Comparison of ENCODE assay signal across 14 cellular contexts in genomic region chr4:78379040-78379439, GRCh38.
"Had no signal": no experiment of that assay in that cellular context is flagged by ENCODE, and none has a peak within 500 bp of the region (broad histone marks: within the 10 kb centered on the region; RNA-seq: fewer than 3 reads in every experiment).

No MANE protein-coding gene starts in this region.

- H3K4me3 Mint-ChIP-seq: activated naive CD4-positive, alpha-beta T cell treated with anti-CD3 and anti-CD28 coated beads, Interleukin-2, amount 50 U/mL, for 24 hours; brain; naive thymus-derived CD8-positive, alpha-beta T cell; stimulated activated memory B cell treated with anti-CD40 and anti-IgM and Interleukin-4, amounts not matched to agents 10 μg/mL and 1 μg/mL and 100 μg/mL, for 72 hours had no signal

- H3K9me3 Mint-ChIP-seq: activated naive CD4-positive, alpha-beta T cell treated with anti-CD3 and anti-CD28 coated beads, Interleukin-2, amount 50 U/mL, for 24 hours; activated T-helper 2 cell treated with anti-CD3 and anti-CD28 coated beads, Interferon-gamma antibody, Interleukin-2, Interleukin-4, amounts not matched to agents 10 μg/mL and 5 μg/mL and 100 μg/mL, durations not matched to agents 14 hours and 24 hours and 36 hours; brain; naive thymus-derived CD8-positive, alpha-beta T cell; stimulated activated memory B cell treated with anti-CD40 and anti-IgM and Interleukin-4, amounts not matched to agents 10 μg/mL and 1 μg/mL and 100 μg/mL, for 72 hours had no signal

- H3K9me3 ChIP-seq: esophagus squamous epithelium, heart left ventricle, right lobe of liver, tibial nerve had no signal

- FAIRE-seq: frontal cortex, kidney had no signal

- H3K27me3 ChIP-seq: dorsolateral prefrontal cortex, esophagus squamous epithelium, heart left ventricle, right lobe of liver, tibial nerve had no signal

- H3K27ac ChIP-seq: dorsolateral prefrontal cortex, esophagus squamous epithelium, heart left ventricle, right lobe of liver, tibial nerve had no signal

- H3K27ac Mint-ChIP-seq: activated naive CD4-positive, alpha-beta T cell treated with anti-CD3 and anti-CD28 coated beads, Interleukin-2, amount 50 U/mL, for 24 hours; activated T-helper 2 cell treated with anti-CD3 and anti-CD28 coated beads, Interferon-gamma antibody, Interleukin-2, Interleukin-4, amounts not matched to agents 10 μg/mL and 5 μg/mL and 100 μg/mL, durations not matched to agents 14 hours and 24 hours and 36 hours; brain; naive thymus-derived CD8-positive, alpha-beta T cell; stimulated activated memory B cell treated with anti-CD40 and anti-IgM and Interleukin-4, amounts not matched to agents 10 μg/mL and 1 μg/mL and 100 μg/mL, for 72 hours had no signal

- ATAC-seq: heart left ventricle; naive thymus-derived CD8-positive, alpha-beta T cell; right lobe of liver; stimulated activated memory B cell treated with anti-CD40 and anti-IgM and Interleukin-4, amounts not matched to agents 10 μg/mL and 1 μg/mL and 100 μg/mL, for 72 hours had no signal

- H3K36me3 ChIP-seq: esophagus squamous epithelium, heart left ventricle, right lobe of liver had no signal

- H3K27me3 Mint-ChIP-seq: brain; stimulated activated memory B cell treated with anti-CD40 and anti-IgM and Interleukin-4, amounts not matched to agents 10 μg/mL and 1 μg/mL and 100 μg/mL, for 72 hours had no signal

- H3K4me1 ChIP-seq: heart left ventricle, right lobe of liver, tibial nerve had no signal

- H3K4me1 Mint-ChIP-seq: activated naive CD4-positive, alpha-beta T cell treated with anti-CD3 and anti-CD28 coated beads, Interleukin-2, amount 50 U/mL, for 24 hours; brain; naive thymus-derived CD8-positive, alpha-beta T cell had no signal

- H3K36me3 Mint-ChIP-seq: activated naive CD4-positive, alpha-beta T cell treated with anti-CD3 and anti-CD28 coated beads, Interleukin-2, amount 50 U/mL, for 24 hours; naive thymus-derived CD8-positive, alpha-beta T cell; stimulated activated memory B cell treated with anti-CD40 and anti-IgM and Interleukin-4, amounts not matched to agents 10 μg/mL and 1 μg/mL and 100 μg/mL, for 72 hours had no signal

- H3K4me3 ChIP-seq: dorsolateral prefrontal cortex, esophagus squamous epithelium, heart left ventricle, right lobe of liver, tibial nerve had no signal

- DNase-seq: activated CD4-positive, CD25-positive, alpha-beta regulatory T cell; dorsolateral prefrontal cortex; esophagus squamous epithelium; heart left ventricle; kidney; naive thymus-derived CD8-positive, alpha-beta T cell; right lobe of liver; T-helper 1 cell had no signal
